ENCODE assay signal across 16 cellular contexts in genomic region chr2:224111576-224111975, GRCh38.
DNase-seq lines count a peak whose midpoint lies in the region; ATAC-seq and TF ChIP-seq lines count a peak whose summit lies in the region.
"Had no signal": no experiment of that assay in that cellular context is flagged by ENCODE, and none has a peak within 500 bp of the region (broad histone marks: within the 10 kb centered on the region; RNA-seq: fewer than 3 reads in every experiment).

No MANE protein-coding gene starts in this region.

- CTCF ChIA-PET in IMR-90 (lab: Yijun Ruan, JAX) = interaction anchor here (1.4 kb wide), 1 partner anchor 72 kb away, joined by 5 read pairs; the partner anchor contains the start of gene SERPINE2
- CTCF ChIA-PET in mammary epithelial cell (lab: Charles Lee; ENCODE audit: low non-redundant PET) = interaction anchor here (0.6 kb wide), 1 partner anchor 173 kb away, joined by 3 read pairs; no protein-coding TSS in a partner anchor

- TF ChIP-seq RAD21 in IMR-90 (IDR thresholded peaks at IDR 0.05; ENCODE audit: low read length) = no peak

- H2BK120ac ChIP-seq in IMR-90 (ENCODE audit: low read depth, low read length) = 0 out of 2 replicates have a peak overlapping the region, but pooled peaks have one; percentile 14

- no peak overlapping the region for H2BK5ac ChIP-seq in IMR-90 (ENCODE audit: low read depth, low read length, poor library complexity, severe bottlenecking)

- H2BK20ac ChIP-seq in IMR-90 (ENCODE audit: low read depth, low read length) = 0 out of 2 replicates have a peak overlapping the region, but pooled peaks have one; percentile 42

- H3K9me3 ChIP-seq in IMR-90 (ENCODE audit: control insufficient read depth, insufficient read depth, low read length) = 0 out of 2 replicates have a peak, but pooled peaks cover 2% of the 10 kb centered on the region
- no peaks in the 10 kb centered on the region for H3K9me3 ChIP-seq in mammary epithelial cell (replicated peaks; ENCODE audit: insufficient read depth, low read length)

- H3K14ac ChIP-seq in IMR-90 (replicated peaks; ENCODE audit: low read depth, low read length) = 0 out of 2 replicates have a peak overlapping the region, but pooled peaks have one; percentile 19

- H3K18ac ChIP-seq in IMR-90 (ENCODE audit: low read depth, low read length) = no peak overlapping the region; the same call in 1 of the 2 replicates

- H3K9ac ChIP-seq in IMR-90 (ENCODE audit: low read depth, low read length) = no peak overlapping the region
- H3K9ac ChIP-seq in mammary epithelial cell (ENCODE audit: insufficient read depth, low read length) = no peak overlapping the region

- H3K56ac ChIP-seq in IMR-90 (ENCODE audit: extremely low read depth, insufficient read depth, low read length) = no peak overlapping the region

- no peak overlapping the region for H3K23ac ChIP-seq in IMR-90 (ENCODE audit: low read depth, low read length)

- H3K79me1 ChIP-seq in IMR-90 (ENCODE audit: low read depth in 1 of 2, low read length in 2 of 2) = no peaks in the 10 kb centered on the region

- no peak for TF ChIP-seq POLR2A in IMR-90 (IDR thresholded peaks at IDR 0.05; ENCODE audit: low read depth, low read length)

- no peak for TF ChIP-seq CTCF in IMR-90 (conservative IDR thresholded peaks at IDR 0.05; ENCODE audit: low read depth, low read length)
- TF ChIP-seq CTCF in mammary epithelial cell (conservative IDR thresholded peaks at IDR 0.05 in 1 of 2, IDR thresholded peaks at IDR 0.05 in 1 of 2; ENCODE audit: extremely low read depth in 1 of 2, insufficient read depth in 1 of 2, low read depth in 1 of 2, low read length in 2 of 2) = no peak
- TF ChIP-seq CTCF in kidney epithelial cell (IDR thresholded peaks at IDR 0.05; ENCODE audit: insufficient read depth, low read length, poor library complexity, severe bottlenecking) = no peak

- no peak overlapping the region for H2AFZ ChIP-seq in ACC112 (ENCODE audit: low read length, unreplicated experiment)
- peak overlapping the region; percentile 18 for H2AFZ ChIP-seq in IMR-90 (replicated peaks; ENCODE audit: low read length, poor library complexity)
- H2AFZ ChIP-seq in mammary epithelial cell (ENCODE audit: low read depth, low read length) = peak overlapping the region; percentile 61

- POLR2A ChIA-PET in IMR-90 (lab: Charles Lee; ENCODE audit: unreplicated experiment) = interaction anchor here (0.9 kb wide), 1 partner anchor 11 kb away, joined by 4 read pairs; no protein-coding TSS in a partner anchor

- no peak overlapping the region for H2BK15ac ChIP-seq in IMR-90 (ENCODE audit: low read depth, low read length)

- 0 out of 2 replicates have a peak, but pooled peaks cover 4% of the 10 kb centered on the region for H3K9me1 ChIP-seq in IMR-90 (ENCODE audit: insufficient read depth, low read length)

- H3K4me1 ChIP-seq in ACC112 (ENCODE audit: control insufficient read depth, insufficient read depth, low read length, unreplicated experiment) = peaks cover 23% of the 10 kb centered on the region
- peaks cover 2% of the 10 kb centered on the region for H3K4me1 ChIP-seq in IMR-90 (ENCODE audit: control insufficient read depth, insufficient read depth, low read length)
- H3K4me1 ChIP-seq in mammary epithelial cell (ENCODE audit: insufficient read depth, low read length) = peaks cover 12% of the 10 kb centered on the region

- H3K79me2 ChIP-seq in ACC112 (ENCODE audit: control insufficient read depth, insufficient read depth, low read length, unreplicated experiment) = no peaks in the 10 kb centered on the region
- H3K79me2 ChIP-seq in mammary epithelial cell (ENCODE audit: insufficient read depth, low read length) = no peaks in the 10 kb centered on the region

- H2AK5ac ChIP-seq in IMR-90 (ENCODE audit: low read depth, low read length) = no peak overlapping the region

- ATAC-seq in IMR-90 (ENCODE audit: low read depth) (peak; percentile 96), HG03095 (IDR thresholded peaks at IDR 0.05; ENCODE audit: unreplicated experiment) (no peak)
- ATAC-seq: activated T-helper 17 cell treated with anti-CD3 and anti-CD28 coated beads, Interleukin-2, amount 50 U/mL, for 72 hours; CD8-positive, alpha-beta T cell; stimulated activated naive B cell treated with anti-CD40 and anti-IgM and Interleukin-4, amounts not matched to agents 10 μg/mL and 1 μg/mL and 100 μg/mL, for 72 hours had no signal

- intact Hi-C loops in IMR-90 (cut with micrococcal nuclease) = no loop called here
- intact Hi-C loops in mammary epithelial cell (cut with micrococcal nuclease) = no loop called here

- H4K8ac ChIP-seq in IMR-90 (ENCODE audit: low read depth in 2 of 2, low read length in 2 of 2) = no peak overlapping the region

- WGBS in IMR-90 (ENCODE audit: extremely low coverage in 2 of 2, insufficient read length in 1 of 2), 2 experiments = 43% methylated on average over 1 of the region's 2 CpGs; no CpG with 5 or more reads in 1 of the 2 experiments
- 27% methylated on average over 2 of the region's 2 CpGs for WGBS in mammary epithelial cell (ENCODE audit: low coverage, missing lambda C conversion rate)

- H3K36me3 ChIP-seq in ACC112 (ENCODE audit: insufficient read depth, low read length) = no peaks in the 10 kb centered on the region; the same call in 1 of the 2 replicates
- H3K36me3 ChIP-seq in IMR-90 (ENCODE audit: control insufficient read depth, insufficient read depth, low read length) = no peaks in the 10 kb centered on the region
- H3K36me3 ChIP-seq in mammary epithelial cell (ENCODE audit: insufficient read depth, low read length) = no peaks in the 10 kb centered on the region
- H3K36me3 ChIP-seq in kidney epithelial cell (ENCODE audit: control insufficient read depth, insufficient read depth, low read length) = no peaks in the 10 kb centered on the region

- H4K91ac ChIP-seq in IMR-90 (ENCODE audit: insufficient read depth, low read depth, low read length) = no peak overlapping the region

- H4K20me1 ChIP-seq in IMR-90 (ENCODE audit: insufficient read depth, low read length) (no peaks in the 10 kb centered on the region), mammary epithelial cell (ENCODE audit: insufficient read depth, low read length) (no peaks in the 10 kb centered on the region)

- no peak overlapping the region for H3K4ac ChIP-seq in IMR-90 (ENCODE audit: low read depth, low read length)

- BruUV-seq in IMR-90 (replicated peaks; lab: Mats Ljungman, UMichigan) = no TSS peak
- no TSS peak for BruUV-seq in mammary epithelial cell (replicated peaks; lab: Mats Ljungman, UMichigan)

- DNase-seq in IMR-90 (peak; percentile 76), mammary epithelial cell (peak; percentile 79), kidney epithelial cell (ENCODE audit: low read depth) (peak; percentile 43), cerebellar cortex (ENCODE audit: low spot score) (no peak), NCI-H2171 treated with DMSO at 0.1 percent for 48 hours (lab: John Stamatoyannopoulos, UW) (no peak), NCI-H187 treated with DMSO at 0.1 percent for 48 hours (lab: John Stamatoyannopoulos, UW) (no peak)
- DNase-seq: CD8-positive, alpha-beta T cell; glutamatergic neuron; NCI-H1694; NCI-H524; stimulated activated CD4-positive, alpha-beta T cell treated with anti-CD3 and anti-CD28 coated beads, Interleukin-12 subunit alpha, Interleukin-12 subunit beta, amount 100 ng/mL, for 4 hours; stimulated activated naive B cell treated with anti-CD40 and anti-IgM and Interleukin-4, amounts not matched to agents 10 μg/mL and 1 μg/mL and 100 μg/mL, for 72 hours; T-helper 2 cell had no signal

- H3K27ac ChIP-seq in ACC112 (ENCODE audit: low read depth, low read length) (peak overlapping the region; percentile 1; the same call in 1 of the 2 replicates), IMR-90 (ENCODE audit: insufficient read depth, low read length) (no peak overlapping the region), mammary epithelial cell (ENCODE audit: insufficient read depth, low read depth, low read length) (no peak overlapping the region)

- H3K4me3 ChIP-seq in ACC112 (ENCODE audit: low read depth, low read length) (no peak overlapping the region), IMR-90 (ENCODE audit: insufficient read depth, low read depth, low read length) (no peak overlapping the region), mammary epithelial cell (replicated peaks in 1 of 3; ENCODE audit: insufficient read depth in 1 of 3, low read depth in 2 of 3, low read length in 3 of 3) (no peak overlapping the region), kidney epithelial cell (ENCODE audit: low read depth, low read length) (no peak overlapping the region)

- H2AK9ac ChIP-seq in IMR-90 (replicated peaks; ENCODE audit: low read depth, low read length, poor library complexity) = peak overlapping the region; percentile 33

- H4K5ac ChIP-seq in IMR-90 (ENCODE audit: low read depth, low read length) = no peak overlapping the region

- H3K4me2 ChIP-seq in IMR-90 (ENCODE audit: low read depth, low read length) = no peak overlapping the region
- peak overlapping the region; percentile 5 for H3K4me2 ChIP-seq in mammary epithelial cell (ENCODE audit: insufficient read depth, low read depth, low read length)

- H3K27me3 ChIP-seq in ACC112 (ENCODE audit: insufficient read depth, low read length) (no peaks in the 10 kb centered on the region), IMR-90 (ENCODE audit: control insufficient read depth, insufficient read depth, low read length) (no peaks in the 10 kb centered on the region), mammary epithelial cell (ENCODE audit: insufficient read depth, low read length) (no peaks in the 10 kb centered on the region), kidney epithelial cell (ENCODE audit: control insufficient read depth, insufficient read depth, low read length) (no peaks in the 10 kb centered on the region)

- dilution Hi-C loops in IMR-90 (cut with HindIII; ENCODE audit: low sequenced_read_pairs, unreplicated experiment) = no loop called here
- dilution Hi-C loops in mammary epithelial cell (cut with HindIII; ENCODE audit: low sequenced_read_pairs) = no loop called here

- in situ Hi-C loops in IMR-90 (cut with MboI; ENCODE audit: low sequenced_read_pairs) = no loop called here
- in situ Hi-C loops in mammary epithelial cell (cut with MboI; ENCODE audit: low sequenced_read_pairs in 2 of 2) = no loop called here

TF ChIP-seq in IMR-90, 13 proteins besides CTCF, POLR2A, EP300 and RAD21 (continues in another document):
- no peak for TF ChIP-seq CHD1 (IDR thresholded peaks at IDR 0.05; ENCODE audit: low read depth, low read length)
- no peak for TF ChIP-seq RFX5 (IDR thresholded peaks at IDR 0.05; ENCODE audit: low read depth, low read length)
- 0 out of 2 replicates have a peak, but pooled peaks have one; percentile 4 for TF ChIP-seq SMC3 (IDR thresholded peaks at IDR 0.05; ENCODE audit: low read depth, low read length)
- TF ChIP-seq USF2 (IDR thresholded peaks at IDR 0.05; ENCODE audit: low read depth, low read length) = no peak
- no peak for TF ChIP-seq BHLHE40 (IDR thresholded peaks at IDR 0.05; ENCODE audit: low read depth, low read length)

Comparison
In these comparisons a context has a peak if more than half of its experiments do, and no peak if none do; other contexts are left out.
1. DNase-seq: peak in IMR-90 (single experiment), mammary epithelial cell (single experiment) and kidney epithelial cell (single experiment); none in cerebellar cortex (single experiment), NCI-H2171 treated with DMSO at 0.1 percent for 48 hours (single experiment) and NCI-H187 treated with DMSO at 0.1 percent for 48 hours (single experiment).